27 cellular contexts compared by ENCODE assay signal in the genomic region with DNA sequence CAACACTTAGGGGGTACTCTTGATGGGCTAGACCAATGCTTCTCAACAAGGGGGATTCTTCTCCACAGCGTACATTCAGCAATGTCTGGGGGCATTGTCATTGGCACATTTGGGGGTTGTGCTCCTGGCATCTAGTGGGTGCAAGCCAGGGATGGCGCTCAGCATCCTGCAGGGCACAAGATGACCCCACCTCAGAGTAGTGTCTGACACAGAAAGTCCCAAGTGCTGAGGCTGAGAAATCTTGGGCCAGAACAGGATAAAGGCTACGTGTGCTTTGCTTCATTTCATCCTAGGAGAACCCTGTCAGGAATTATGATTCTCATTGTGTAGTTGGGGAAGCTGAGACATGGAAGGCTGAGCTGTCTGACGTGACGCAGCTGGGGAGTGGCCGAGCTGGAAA.
"Had no signal": no experiment of that assay in that cellular context is flagged by ENCODE, and none has a peak within 500 bp of the region (broad histone marks: within the 10 kb centered on the region; RNA-seq: fewer than 3 reads in every experiment).

No MANE protein-coding gene starts in this region.

- H3K4me1 ChIP-seq: lower lobe of right lung, pancreas, psoas muscle, transverse colon, upper lobe of left lung had no signal

- H3K79me2 ChIP-seq: hepatocyte had no signal

- ATAC-seq: heart left ventricle; left cardiac atrium; left lung; lower lobe of right lung; mucosa of descending colon; naive thymus-derived CD4-positive, alpha-beta T cell; pancreas; psoas muscle; right lobe of liver; stimulated activated memory B cell treated with anti-CD40 and anti-IgM and Interleukin-4, amounts not matched to agents 10 μg/mL and 1 μg/mL and 100 μg/mL, for 72 hours; stimulated activated naive CD8-positive, alpha-beta T cell treated with anti-CD3 and anti-CD28 coated beads, Interleukin-15, amount 100 ng/mL, for 72 hours had no signal

- H3K9me3 ChIP-seq: heart left ventricle, left lung, lower lobe of right lung, mucosa of descending colon, pancreas, psoas muscle, right lobe of liver, thyroid gland, transverse colon, upper lobe of left lung, vagina had no signal

- H3K27me3 ChIP-seq: left lung, pancreas, right lobe of liver, thyroid gland, transverse colon, upper lobe of left lung, vagina had no signal

- H3K36me3 ChIP-seq: heart left ventricle, left lung, lower lobe of right lung, pancreas, right lobe of liver, thyroid gland, transverse colon, upper lobe of left lung, vagina had no signal

- H3K4me3 ChIP-seq: heart left ventricle, hepatocyte, left lung, lower lobe of right lung, mucosa of descending colon, pancreas, psoas muscle, right lobe of liver, smooth muscle cell, thyroid gland, transverse colon, upper lobe of left lung, vagina had no signal

- H3K27ac ChIP-seq: heart left ventricle, hepatocyte, left lung, lower lobe of right lung, pancreas, psoas muscle, right lobe of liver, thyroid gland, transverse colon, upper lobe of left lung, vagina had no signal

- H2AFZ ChIP-seq: hepatocyte had no signal

- DNase-seq: heart left ventricle; kidney glomerular epithelial cell; left cardiac atrium; left lung; lower lobe of right lung; mammary epithelial cell; mesenchymal stem cell; midbrain; mucosa of descending colon; naive thymus-derived CD4-positive, alpha-beta T cell; pancreas; psoas muscle; right lobe of liver; stimulated activated CD4-positive, alpha-beta T cell treated with anti-CD3 and anti-CD28 coated beads, Interleukin-1b, Interleukin-23, amount 100 ng/mL, for 48 hours; stimulated activated CD4-positive, alpha-beta T cell treated with anti-CD3 and anti-CD28 coated beads, Interleukin-2, amount 100 ng/mL, for 48 hours; stimulated activated CD4-positive, alpha-beta T cell treated with anti-CD3 and anti-CD28 coated beads, Interleukin-4, amount 100 ng/mL, for 4 hours; stimulated activated CD8-positive, alpha-beta memory T cell treated with anti-CD3 and anti-CD28 coated beads, Interleukin-4, amount 100 ng/mL, for 48 hours; stimulated activated naive CD4-positive, alpha-beta T cell treated with Interleukin-2 at 50 U/mL for 16 hours; stimulated activated naive CD8-positive, alpha-beta T cell treated with anti-CD3 and anti-CD28 coated beads, Interleukin-15, amount 100 ng/mL, for 72 hours; substantia nigra; thyroid gland; transverse colon; upper lobe of left lung had no signal

- H3K4me2 ChIP-seq: hepatocyte, smooth muscle cell had no signal
